8 cellular contexts compared by ENCODE assay signal in the genomic region with DNA sequence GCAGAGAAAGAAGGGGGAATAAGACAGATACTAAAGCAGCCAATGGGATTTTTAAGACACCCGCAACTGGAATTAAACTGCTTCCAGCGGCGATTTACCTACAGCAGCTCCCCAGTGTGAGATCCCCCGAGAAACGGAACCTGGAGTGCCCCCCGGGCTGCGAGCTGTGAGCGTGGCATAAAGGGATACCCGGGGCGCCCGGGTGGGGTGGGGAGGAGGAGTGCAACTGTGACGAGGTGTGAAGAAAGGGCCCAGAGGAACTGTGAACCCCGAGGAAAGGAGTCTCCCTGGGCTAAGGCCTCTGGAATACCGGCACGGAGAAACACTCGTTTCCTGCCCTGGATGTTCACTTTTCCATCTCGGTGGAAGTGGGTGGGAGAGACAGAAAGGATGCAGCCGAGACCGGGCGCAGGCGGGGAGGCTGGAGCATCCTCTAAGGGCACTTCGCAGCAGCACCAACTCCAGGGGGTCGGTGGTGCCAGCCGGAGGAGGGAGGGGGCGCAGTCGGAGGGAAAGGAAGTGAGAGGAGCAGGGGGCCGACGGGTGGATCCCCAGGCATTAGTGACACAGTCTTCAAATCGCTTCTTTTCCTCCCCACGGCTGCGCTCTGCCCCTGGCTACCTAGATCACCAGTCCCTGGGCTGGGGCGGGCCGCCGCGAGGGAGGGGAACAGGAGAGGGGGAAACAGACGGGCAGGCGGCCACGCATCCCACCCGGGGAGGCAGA. TPM values are rescaled to one million over a fixed set of nuclear protein-coding genes. Genes with fewer than 3 reads are reported as not detected.
DNase-seq lines count a peak whose midpoint lies in the region; ATAC-seq, FAIRE-seq and TF ChIP-seq lines count a peak whose summit lies in the region.
"Not testable (repeated sequence)": the region's sequence is repeated elsewhere in the genome, so short reads cannot be mapped to it uniquely, and the experiment has no call there.

No MANE protein-coding gene starts in this region.

- not testable (repeated sequence) for H3K9me3 Mint-ChIP-seq in stimulated activated naive CD8-positive, alpha-beta T cell treated with anti-CD3 and anti-CD28 coated beads, Interleukin-15, amount 100 ng/mL, for 72 hours

- not testable (repeated sequence) for H3K9ac ChIP-seq in HepG2 (ENCODE audit: insufficient read depth, low read depth, low read length)

- H4K20me1 ChIP-seq in HepG2 (ENCODE audit: insufficient read depth, low read length) = not testable (repeated sequence)

- H3K4me1 Mint-ChIP-seq in stimulated activated naive CD8-positive, alpha-beta T cell treated with anti-CD3 and anti-CD28 coated beads, Interleukin-15, amount 100 ng/mL, for 72 hours = peaks cover 13% of the 10 kb centered on the region

- TF ChIP-seq RAD21 in HepG2 (CRISPR knock-in tag; IDR thresholded peaks at IDR 0.05) = not testable (repeated sequence)

- not testable (repeated sequence) for H3K4me2 ChIP-seq in HepG2 (ENCODE audit: low read depth, low read length)

- not testable (repeated sequence) for TF ChIP-seq EP300 in HepG2 (IDR thresholded peaks at IDR 0.05; ENCODE audit: low read depth in 2 of 2, low read length in 2 of 2); HepG2 (CRISPR knock-in tag; IDR thresholded peaks at IDR 0.05; ENCODE audit: borderline replicate concordance)

- H3K4me1 ChIP-seq in foreskin keratinocyte; HepG2 (ENCODE audit: insufficient read depth, low read length): not testable (repeated sequence)
- peaks cover 34% of the 10 kb centered on the region for H3K4me1 ChIP-seq in neuron (ENCODE audit: insufficient read depth, low read length)

- not testable (repeated sequence) for H3K9me3 ChIP-seq in HepG2 (ENCODE audit: low read length); neuron (ENCODE audit: low read length)

- CTCF ChIA-PET in HepG2 (lab: Yijun Ruan, JAX; ENCODE audit: low intra/inter-chr PET ratio, low total read pairs) = not testable (repeated sequence)

- in situ Hi-C loops in astrocyte of the cerebellum (cut with HindIII; ENCODE audit: low sequenced_read_pairs); HepG2 (cut with HindIII; ENCODE audit: extremely low pct_ligation_motif_present, low pct_unique_long_range_greater_than_20kb): not testable (repeated sequence)

- H3K27ac ChIP-seq in foreskin keratinocyte; HepG2 (ENCODE audit: extremely low read length, insufficient read depth, low read length): not testable (repeated sequence)

- not testable (repeated sequence) for H2AFZ ChIP-seq in HepG2 (ENCODE audit: low read length); neuron (ENCODE audit: low read depth, low read length)

- POLR2A ChIA-PET in HepG2 (lab: Yijun Ruan, JAX) = not testable (repeated sequence)

- not testable (repeated sequence) for H3K36me3 ChIP-seq in HepG2 (replicated peaks in 1 of 2; ENCODE audit: control insufficient read depth in 1 of 2, insufficient read depth in 2 of 2, low read length in 2 of 2); neuron (ENCODE audit: insufficient read depth, low read length)

- peaks cover 36% of the 10 kb centered on the region for H3K27me3 ChIP-seq in foreskin keratinocyte
- peaks cover 7 to 37% of the 10 kb centered on the region in 2 experiments; a peak in 4 of 5 replicates for H3K27me3 ChIP-seq in HepG2 (ENCODE audit: control insufficient read depth in 1 of 2, insufficient read depth in 2 of 2, low read length in 2 of 2)
- not testable (repeated sequence) for H3K27me3 ChIP-seq in neuron (ENCODE audit: insufficient read depth, low read length)

- intact Hi-C loops in HepG2 (cut with micrococcal nuclease; ENCODE audit: unreplicated experiment) = not testable (repeated sequence)

- H3K27me3 Mint-ChIP-seq in stimulated activated naive CD8-positive, alpha-beta T cell treated with anti-CD3 and anti-CD28 coated beads, Interleukin-15, amount 100 ng/mL, for 72 hours = peaks cover 34% of the 10 kb centered on the region

- not testable (repeated sequence) for H3K27ac Mint-ChIP-seq in stimulated activated naive CD8-positive, alpha-beta T cell treated with anti-CD3 and anti-CD28 coated beads, Interleukin-15, amount 100 ng/mL, for 72 hours

- H3K4me3 Mint-ChIP-seq in stimulated activated naive CD8-positive, alpha-beta T cell treated with anti-CD3 and anti-CD28 coated beads, Interleukin-15, amount 100 ng/mL, for 72 hours = peak overlapping the region in 1 of 2 donors; percentile 41

- DNase-seq in AG09309 (ENCODE audit: low read depth); HFF-Myc (ENCODE audit: extremely low read depth, low read depth); astrocyte of the cerebellum (ENCODE audit: low read depth); foreskin keratinocyte; HepG2 (ENCODE audit: low spot score); stimulated activated naive CD8-positive, alpha-beta T cell treated with anti-CD3 and anti-CD28 coated beads, Interleukin-15, amount 100 ng/mL, for 72 hours: not testable (repeated sequence)

- not testable (repeated sequence) for TF ChIP-seq CTCF in AG09309 (IDR thresholded peaks at IDR 0.05; ENCODE audit: control insufficient read depth, insufficient read depth, low read depth, low read length, missing control alignments); HFF-Myc (IDR thresholded peaks at IDR 0.05; ENCODE audit: low read depth, low read length, missing control alignments); astrocyte of the cerebellum (IDR thresholded peaks at IDR 0.05; ENCODE audit: low read depth, low read length, missing control alignments); foreskin keratinocyte (conservative IDR thresholded peaks at IDR 0.05); HepG2 (CRISPR knock-in tag; IDR thresholded peaks at IDR 0.05)

- ATAC-seq in SK-N-SH treated with all-trans-retinoic acid at 6 μM for 48 hours (peak; percentile 50), foreskin keratinocyte (peak; percentile 37), HepG2 (peak; percentile 25)
- peak; percentile 47 for ATAC-seq in stimulated activated naive CD8-positive, alpha-beta T cell treated with anti-CD3 and anti-CD28 coated beads, Interleukin-15, amount 100 ng/mL, for 72 hours

- not testable (repeated sequence) for H3K79me2 ChIP-seq in HepG2 (ENCODE audit: insufficient read depth, low read length)

- not testable (repeated sequence) for BruUV-seq in HepG2 (replicated peaks; lab: Mats Ljungman, UMichigan)

- FAIRE-seq in HepG2 (lab: Jason Lieb, UNC) = not testable (repeated sequence)

- 30% methylated on average over 22 of the region's 39 CpGs for WGBS in HepG2 (ENCODE audit: low lambda C conversion rate)

- peak overlapping the region; percentile 44 for H3K4me3 ChIP-seq in AG09309 (ENCODE audit: control insufficient read depth, low read depth, low read length)
- H3K4me3 ChIP-seq in HFF-Myc (replicated peaks; ENCODE audit: low read depth, low read length) = peak overlapping the region; percentile 39
- peak overlapping the region; percentile 36 for H3K4me3 ChIP-seq in astrocyte of the cerebellum (ENCODE audit: low read depth, low read length)
- H3K4me3 ChIP-seq in HepG2 (replicated peaks in 1 of 3; ENCODE audit: insufficient read depth in 1 of 3, low read depth in 2 of 3, low read length in 3 of 3) = not testable (repeated sequence)
- H3K4me3 ChIP-seq in neuron (ENCODE audit: low read length) = peak overlapping the region; percentile 48

- not testable (repeated sequence) for TF ChIP-seq POLR2A in HepG2 (IDR thresholded peaks at IDR 0.05; ENCODE audit: insufficient read depth in 1 of 2, low read depth in 2 of 2, low read length in 2 of 2)

RNA-seq across cellular contexts. Expression of a gene that starts 38.7 kb away (rescaled TPM):
- total RNA-seq in foreskin keratinocyte (not detected in 2 replicates), HepG2 (2016; rRNA removed; fragmentation: Illumina TruSeq; extraction: Trizol) (not detected in 2 replicates)
- polyA plus RNA-seq in foreskin keratinocyte (not detected in 2 replicates), HepG2 (2011; rRNA removed) (not detected in 2 replicates)
- not detected in 2 replicates for total RNA-seq in HepG2 (2016; cell fraction: cytosol; rRNA removed; fragmentation: Illumina TruSeq; extraction: Trizol; ENCODE audit: low read depth)
- total RNA-seq in HepG2 (2016; cell fraction: insoluble cytoplasmic fraction; rRNA removed; fragmentation: Illumina TruSeq; extraction: Trizol) = not detected in 2 replicates
- not detected in 2 replicates for total RNA-seq in HepG2 (2016; cell fraction: membrane; rRNA removed; fragmentation: Illumina TruSeq; extraction: Trizol)
- not detected in 2 replicates for total RNA-seq in HepG2 (2016; cell fraction: nucleus; rRNA removed; fragmentation: Illumina TruSeq; extraction: Trizol)
- not detected in 2 replicates for polyA plus RNA-seq in HepG2 (2011; cell fraction: cytosol; rRNA removed)
- polyA plus RNA-seq in HepG2 (2011; cell fraction: nucleus; rRNA removed) = not detected in 2 replicates
- polyA plus RNA-seq in HepG2 (2012) = not detected in 2 replicates
- not detected in 2 replicates for polyA plus RNA-seq in HepG2 (2016; cell fraction: cytosol; fragmentation: Illumina TruSeq; extraction: Trizol; ENCODE audit: low read depth)
- polyA plus RNA-seq in HepG2 (2016; cell fraction: insoluble cytoplasmic fraction; fragmentation: Illumina TruSeq; extraction: Trizol; ENCODE audit: low read depth) = not detected in 2 replicates
- not detected in 2 replicates for polyA plus RNA-seq in HepG2 (2016; cell fraction: membrane; fragmentation: Illumina TruSeq; extraction: Trizol; ENCODE audit: low read depth)
- not detected in 2 replicates for polyA plus RNA-seq in HepG2 (2016; cell fraction: nucleus; fragmentation: Illumina TruSeq; extraction: Trizol; ENCODE audit: insufficient read depth, low read depth)
- not detected in 2 replicates for polyA minus RNA-seq in HepG2 (2011; rRNA and poly(A)+ RNA removed; ENCODE audit: low replicate concordance)
- polyA minus RNA-seq in HepG2 (2011; cell fraction: cytosol; rRNA and poly(A)+ RNA removed) = not detected in 2 replicates
- polyA minus RNA-seq in HepG2 (2011; cell fraction: nucleus; rRNA and poly(A)+ RNA removed) = not detected in 2 replicates
